15 cellular contexts compared by ENCODE assay signal in genomic region chr1:209353097-209353496, GRCh38.
DNase-seq lines count a peak whose midpoint lies in the region; ATAC-seq and TF ChIP-seq lines count a peak whose summit lies in the region.
"Had no signal": no experiment of that assay in that cellular context is flagged by ENCODE, and none has a peak within 500 bp of the region (broad histone marks: within the 10 kb centered on the region; RNA-seq: fewer than 3 reads in every experiment).

No MANE protein-coding gene starts in this region.

- no peak overlapping the region for H3K27ac ChIP-seq in esophagus muscularis mucosa (replicated peaks in 1 of 4)
- H3K27ac ChIP-seq in right lobe of liver, result no peak overlapping the region
- H3K27ac ChIP-seq: 22Rv1, HL-60 had no signal

- 87% methylated on average over 4 of the region's 4 CpGs for whole genome bisulfite sequencing in esophagus muscularis mucosa
- 69% methylated on average over 4 of the region's 4 CpGs for WGBS in right lobe of liver (ENCODE audit: insufficient coverage, low coverage, low lambda C conversion rate, missing lambda C conversion rate)

- no peak for TF ChIP-seq CTCF in esophagus muscularis mucosa (IDR thresholded peaks at IDR 0.05)
- TF ChIP-seq CTCF in right lobe of liver (IDR thresholded peaks at IDR 0.05), result no peak

- H3K9me3 ChIP-seq in esophagus muscularis mucosa, result no peaks in the 10 kb centered on the region
- H3K9me3 ChIP-seq in right lobe of liver, result no peaks in the 10 kb centered on the region
- H3K9me3 ChIP-seq: Caco-2 had no signal

- no peak for ATAC-seq in right lobe of liver
- ATAC-seq: GM23338 had no signal

- H3K27me3 ChIP-seq in esophagus muscularis mucosa (no peaks in the 10 kb centered on the region), right lobe of liver (no peaks in the 10 kb centered on the region)

- H3K4me3 ChIP-seq in esophagus muscularis mucosa (no peak overlapping the region), right lobe of liver (no peak overlapping the region)
- H3K4me3 ChIP-seq: GM23338 had no signal

- DNase-seq in DMS53 (lab: John Stamatoyannopoulos, UW) (peak; percentile 17), DMS53 treated with DMSO at 0.1 percent for 48 hours (lab: John Stamatoyannopoulos, UW; ENCODE audit: unreplicated experiment) (no peak), NCI-H82 treated with DMSO at 0.1 percent for 48 hours (lab: John Stamatoyannopoulos, UW; ENCODE audit: unreplicated experiment) (peak; percentile 51), NCI-H82 (lab: John Stamatoyannopoulos, UW) (no peak), esophagus muscularis mucosa (ENCODE audit: extremely low spot score) (peak; percentile 42), NCI-H1048 (lab: John Stamatoyannopoulos, UW) (no peak), right lobe of liver (no peak)
- DNase-seq: Caco-2; CD8-positive, alpha-beta memory T cell; DND-41; GDM1; H7 had no signal

- TF ChIP-seq POLR2A in esophagus muscularis mucosa (IDR thresholded peaks at IDR 0.05; ENCODE audit: low read depth), result no peak
- no peak for TF ChIP-seq POLR2A in right lobe of liver (IDR thresholded peaks at IDR 0.05)

- H3K36me3 ChIP-seq in esophagus muscularis mucosa (no peaks in the 10 kb centered on the region), right lobe of liver (no peaks in the 10 kb centered on the region)

- TF ChIP-seq EP300 in esophagus muscularis mucosa (IDR thresholded peaks at IDR 0.05), result no peak

- intact Hi-C loops in esophagus muscularis mucosa (cut with DNase I), result no loop called here
- intact Hi-C loops in right lobe of liver (cut with DNase I), result no loop called here

- no peaks in the 10 kb centered on the region for H3K4me1 ChIP-seq in esophagus muscularis mucosa
- no peaks in the 10 kb centered on the region for H3K4me1 ChIP-seq in right lobe of liver

Comparison
In these comparisons a context has a peak if more than half of its experiments do, and no peak if none do; other contexts are left out.
1. DNase-seq: peak in DMS53 (single experiment), NCI-H82 treated with DMSO at 0.1 percent for 48 hours (single experiment) and esophagus muscularis mucosa (single experiment); none in DMS53 treated with DMSO at 0.1 percent for 48 hours (single experiment), NCI-H82 (single experiment), NCI-H1048 (single experiment) and right lobe of liver (0 of 3).